In genomic region chr12:116276433-116277216, GRCh38 we compare ENCODE assay signal across 8 cellular contexts. TPM values are rescaled to one million over a fixed set of nuclear protein-coding genes. Genes with fewer than 3 reads are reported as not detected.
DNase-seq lines count a peak whose midpoint lies in the region; ATAC-seq, FAIRE-seq and TF ChIP-seq lines count a peak whose summit lies in the region.

No MANE protein-coding gene starts in this region.

- H3K4me1 Mint-ChIP-seq in CD4-positive, CD25-positive, alpha-beta regulatory T cell = peaks cover 20 to 44% (median 37%) of the 10 kb centered on the region in 4 donors
- H3K4me1 Mint-ChIP-seq in activated T-helper 2 cell treated with anti-CD3 and anti-CD28 coated beads, Interferon-gamma antibody, Interleukin-2, Interleukin-4, amounts not matched to agents 10 μg/mL and 5 μg/mL and 100 μg/mL, durations not matched to agents 14 hours and 24 hours and 36 hours (ENCODE audit: low read depth) = peaks cover 39% of the 10 kb centered on the region
- peaks cover 15 to 50% (median 38%) of the 10 kb centered on the region in 4 donors for H3K4me1 Mint-ChIP-seq in naive thymus-derived CD8-positive, alpha-beta T cell

- no peaks in the 10 kb centered on the region for H3K27me3 ChIP-seq in CD4-positive, CD25-positive, alpha-beta regulatory T cell (ENCODE audit: control insufficient read depth, insufficient read depth, low read length)
- H3K27me3 ChIP-seq in Peyer's patch (no peaks in the 10 kb centered on the region), stomach smooth muscle (ENCODE audit: control insufficient read depth in 1 of 2, insufficient read depth in 2 of 2, low read length in 2 of 2) (no peaks in the 10 kb centered on the region)

- no peaks in the 10 kb centered on the region for H3K36me3 ChIP-seq in CD4-positive, CD25-positive, alpha-beta regulatory T cell (ENCODE audit: control insufficient read depth, insufficient read depth, low read length)
- no peaks in the 10 kb centered on the region for H3K36me3 ChIP-seq in Peyer's patch
- H3K36me3 ChIP-seq in stomach smooth muscle (ENCODE audit: control insufficient read depth in 2 of 2, insufficient read depth in 2 of 2, low read length in 2 of 2) = no peaks in the 10 kb centered on the region

- H3K4me3 Mint-ChIP-seq in CD4-positive, CD25-positive, alpha-beta regulatory T cell = peak overlapping the region; percentile 94 to 100 (median 96)
- H3K4me3 Mint-ChIP-seq in activated T-helper 2 cell treated with anti-CD3 and anti-CD28 coated beads, Interferon-gamma antibody, Interleukin-2, Interleukin-4, amounts not matched to agents 10 μg/mL and 5 μg/mL and 100 μg/mL, durations not matched to agents 14 hours and 24 hours and 36 hours (ENCODE audit: low read depth) = peak overlapping the region; percentile 91
- H3K4me3 Mint-ChIP-seq in naive thymus-derived CD8-positive, alpha-beta T cell = peak overlapping the region; percentile 91 to 98 (median 96)

- no peak for TF ChIP-seq CTCF in Peyer's patch (IDR thresholded peaks at IDR 0.05)

- peak overlapping the region; percentile 77 for H3K4me3 ChIP-seq in CD4-positive, CD25-positive, alpha-beta regulatory T cell (ENCODE audit: low read depth, low read length)
- H3K4me3 ChIP-seq in Peyer's patch (peak overlapping the region; percentile 67 to 97 (median 76)), stomach smooth muscle (ENCODE audit: low read length in 2 of 2) (peak overlapping the region; percentile 50 to 88)

- H3K27me3 Mint-ChIP-seq in CD4-positive, CD25-positive, alpha-beta regulatory T cell = peaks cover 34% of the 10 kb centered on the region
- H3K27me3 Mint-ChIP-seq in activated T-helper 2 cell treated with anti-CD3 and anti-CD28 coated beads, Interferon-gamma antibody, Interleukin-2, Interleukin-4, amounts not matched to agents 10 μg/mL and 5 μg/mL and 100 μg/mL, durations not matched to agents 14 hours and 24 hours and 36 hours (ENCODE audit: low read depth) = peaks cover 6% of the 10 kb centered on the region
- no peaks in the 10 kb centered on the region for H3K27me3 Mint-ChIP-seq in naive thymus-derived CD8-positive, alpha-beta T cell

- POLR2A ChIA-PET in naive thymus-derived CD8-positive, alpha-beta T cell (lab: Charles Lee) = interaction anchor here (0.6 to 1.4 kb wide), 15 partner anchors 8 to 462 kb away, joined by 3 to 11 read pairs (median 4); partner anchors contain the start of genes MAP1LC3B2 and RNFT2

- peak; percentile 48 to 49 for ATAC-seq in CD4-positive, CD25-positive, alpha-beta regulatory T cell (ENCODE audit: low read depth in 2 of 2)
- ATAC-seq in GM21360 (IDR thresholded peaks at IDR 0.05; ENCODE audit: unreplicated experiment) = peak; percentile 27
- peak; percentile 45 to 58 for ATAC-seq in naive thymus-derived CD8-positive, alpha-beta T cell

- H3K9me3 Mint-ChIP-seq in CD4-positive, CD25-positive, alpha-beta regulatory T cell = peaks cover 0 to 3% (median 0%) of the 10 kb centered on the region in 7 donors
- no peaks in the 10 kb centered on the region for H3K9me3 Mint-ChIP-seq in activated T-helper 2 cell treated with anti-CD3 and anti-CD28 coated beads, Interferon-gamma antibody, Interleukin-2, Interleukin-4, amounts not matched to agents 10 μg/mL and 5 μg/mL and 100 μg/mL, durations not matched to agents 14 hours and 24 hours and 36 hours
- H3K9me3 Mint-ChIP-seq in naive thymus-derived CD8-positive, alpha-beta T cell = no peaks in the 10 kb centered on the region

- FAIRE-seq in HTR-8/SVneo (lab: Jason Lieb, UNC) = no peak

- H3K4me1 ChIP-seq in CD4-positive, CD25-positive, alpha-beta regulatory T cell (ENCODE audit: control insufficient read depth, insufficient read depth, low read length, poor library complexity, severe bottlenecking) = peaks cover 31% of the 10 kb centered on the region
- peaks cover 0 to 25% (median 5%) of the 10 kb centered on the region in 4 donors for H3K4me1 ChIP-seq in Peyer's patch
- peaks cover 4% of the 10 kb centered on the region for H3K4me1 ChIP-seq in stomach smooth muscle (ENCODE audit: control insufficient read depth, insufficient read depth, low read length)

- TF ChIP-seq POLR2A in Peyer's patch (IDR thresholded peaks at IDR 0.05) = no peak

- peak; percentile 53 to 75 (median 71) for DNase-seq in CD4-positive, CD25-positive, alpha-beta regulatory T cell
- peak; percentile 36 for DNase-seq in HTR-8/SVneo (ENCODE audit: insufficient read length, low spot score)
- peak; percentile 71 to 85 (median 85) for DNase-seq in Peyer's patch
- DNase-seq in activated T-helper 2 cell treated with anti-CD3 and anti-CD28 coated beads, Interferon-gamma antibody, Interleukin-2, Interleukin-4, amounts not matched to agents 10 μg/mL and 5 μg/mL and 100 μg/mL, durations not matched to agents 14 hours and 24 hours and 36 hours (ENCODE audit: low spot score) = peak; percentile 69
- peak; percentile 76 for DNase-seq in fibroblast of peridontal ligament (ENCODE audit: extremely low read depth)
- peak; percentile 59 to 85 (median 69) for DNase-seq in naive thymus-derived CD8-positive, alpha-beta T cell

- H3K27ac ChIP-seq in CD4-positive, CD25-positive, alpha-beta regulatory T cell (ENCODE audit: insufficient read depth, low read length, poor library complexity, severe bottlenecking) = peak overlapping the region; percentile 47
- H3K27ac ChIP-seq in Peyer's patch (peak overlapping the region; percentile 93 to 100 (median 96)), stomach smooth muscle (ENCODE audit: low read length) (peak overlapping the region; percentile 71)

- no peaks in the 10 kb centered on the region for H3K9me3 ChIP-seq in CD4-positive, CD25-positive, alpha-beta regulatory T cell (ENCODE audit: control insufficient read depth in 2 of 2, low read length in 2 of 2)
- H3K9me3 ChIP-seq in Peyer's patch = no peaks in the 10 kb centered on the region
- H3K9me3 ChIP-seq in stomach smooth muscle (ENCODE audit: control insufficient read depth in 2 of 2, low read length in 2 of 2) = no peaks in the 10 kb centered on the region

- peaks cover 3% of the 10 kb centered on the region for H3K36me3 Mint-ChIP-seq in CD4-positive, CD25-positive, alpha-beta regulatory T cell
- no peaks in the 10 kb centered on the region for H3K36me3 Mint-ChIP-seq in activated T-helper 2 cell treated with anti-CD3 and anti-CD28 coated beads, Interferon-gamma antibody, Interleukin-2, Interleukin-4, amounts not matched to agents 10 μg/mL and 5 μg/mL and 100 μg/mL, durations not matched to agents 14 hours and 24 hours and 36 hours (ENCODE audit: low read depth)
- H3K36me3 Mint-ChIP-seq in naive thymus-derived CD8-positive, alpha-beta T cell = peaks cover 0 to 2% (median 0%) of the 10 kb centered on the region in 3 donors

- H3K9ac ChIP-seq in stomach smooth muscle (ENCODE audit: low read length in 2 of 2) = peak overlapping the region; percentile 68 to 69

- intact Hi-C loops in activated T-helper 2 cell treated with anti-CD3 and anti-CD28 coated beads, Interferon-gamma antibody, Interleukin-2, Interleukin-4, amounts not matched to agents 10 μg/mL and 5 μg/mL and 100 μg/mL, durations not matched to agents 14 hours and 24 hours and 36 hours (cut with micrococcal nuclease) = loop anchor here (2.0 to 10.0 kb wide), 8 partner anchors 39 to 326 kb away; partner anchors contain the start of gene MAP1LC3B2

- H3K27ac Mint-ChIP-seq in CD4-positive, CD25-positive, alpha-beta regulatory T cell = peak overlapping the region; percentile 88 to 100 (median 96)
- H3K27ac Mint-ChIP-seq in activated T-helper 2 cell treated with anti-CD3 and anti-CD28 coated beads, Interferon-gamma antibody, Interleukin-2, Interleukin-4, amounts not matched to agents 10 μg/mL and 5 μg/mL and 100 μg/mL, durations not matched to agents 14 hours and 24 hours and 36 hours = peak overlapping the region; percentile 91
- H3K27ac Mint-ChIP-seq in naive thymus-derived CD8-positive, alpha-beta T cell = peak overlapping the region; percentile 93 to 98 (median 95)

RNA-seq across cellular contexts. Expression of gene MED13L, which starts 0.9 kb away (rescaled TPM):
- total RNA-seq in CD4-positive, CD25-positive, alpha-beta regulatory T cell = 179 TPM
- 1 to 10 TPM; 4.5 to 7.4 (median 5.9) TPM for polyA plus RNA-seq in CD4-positive, CD25-positive, alpha-beta regulatory T cell
- total RNA-seq in Peyer's patch = 100 to 1,000 TPM; 127 to 181 (median 145) TPM
- 49.0 and 52.5 TPM in 2 replicates for total RNA-seq in activated T-helper 2 cell treated with anti-CD3 and anti-CD28 coated beads, Interferon-gamma antibody, Interleukin-2, Interleukin-4, amounts not matched to agents 10 μg/mL and 5 μg/mL and 100 μg/mL, durations not matched to agents 14 hours and 24 hours and 36 hours
- total RNA-seq in naive thymus-derived CD8-positive, alpha-beta T cell = 100 to 1,000 TPM; 164 TPM
- 1 to 10 TPM; 5.1 to 6.7 (median 6.1) TPM for polyA plus RNA-seq in naive thymus-derived CD8-positive, alpha-beta T cell

Comparison
In these comparisons a context has a peak if more than half of its experiments do, and no peak if none do; other contexts are left out.
1. Peak in every context shown above with its lines: DNase-seq, ATAC-seq, H3K4me3 ChIP-seq and H3K27ac ChIP-seq.